In the genomic region with DNA sequence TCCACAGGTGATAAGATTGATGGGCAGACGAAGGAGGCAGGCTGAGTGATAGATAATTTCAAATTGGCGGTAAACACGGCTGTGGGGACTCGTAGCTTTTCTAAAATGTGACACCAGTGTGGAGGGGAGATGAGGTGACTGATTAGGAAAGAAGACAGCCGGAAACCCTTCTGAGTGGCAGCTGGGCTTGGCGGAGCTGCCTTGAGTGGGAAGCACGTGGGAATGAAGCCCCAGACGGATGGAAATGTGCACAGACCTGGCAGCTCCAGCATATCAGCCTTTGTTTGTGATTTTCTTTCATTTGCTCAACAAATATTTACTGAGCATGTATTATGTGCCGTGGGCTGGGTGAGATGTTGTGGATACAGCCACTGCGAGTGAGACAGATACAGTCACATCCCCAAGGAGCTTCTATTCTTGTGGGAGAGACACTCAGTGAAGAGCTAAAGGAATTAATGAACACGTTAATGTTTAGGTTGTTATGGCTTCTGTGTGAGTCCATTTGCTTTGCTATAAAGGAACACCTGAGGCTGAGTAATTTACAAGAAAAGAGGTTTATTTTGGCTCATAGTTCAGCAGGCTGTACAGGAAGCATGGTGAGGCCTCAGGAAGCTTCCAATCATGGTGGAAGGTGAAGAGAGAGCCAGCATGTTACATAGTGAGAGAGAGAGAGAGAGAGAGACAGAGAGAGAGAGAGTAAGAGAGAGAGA, we compare ENCODE assay signal across 17 cellular contexts.
DNase-seq lines count a peak whose midpoint lies in the region; TF ChIP-seq lines count a peak whose summit lies in the region.
"Had no signal": no experiment of that assay in that cellular context is flagged by ENCODE, and none has a peak within 500 bp of the region (broad histone marks: within the 10 kb centered on the region; RNA-seq: fewer than 3 reads in every experiment).

No MANE protein-coding gene starts in this region.

- no peak for TF ChIP-seq CTCF in right atrium auricular region (IDR thresholded peaks at IDR 0.05)

- peak; percentile 19 for DNase-seq in NCI-H748 (lab: John Stamatoyannopoulos, UW; ENCODE audit: unreplicated experiment)
- no peak for DNase-seq in NCI-H748 treated with DMSO at 0.1 percent for 48 hours (lab: John Stamatoyannopoulos, UW)
- DNase-seq in DMS53 treated with DMSO at 0.1 percent for 48 hours (lab: John Stamatoyannopoulos, UW; ENCODE audit: unreplicated experiment), result peak; percentile 14
- peak in 24 of 42 donors; percentile 4 to 70 (median 38) for DNase-seq in head of caudate nucleus
- DNase-seq in DMS114 treated with DMSO at 0.1 percent for 48 hours (lab: John Stamatoyannopoulos, UW; ENCODE audit: unreplicated experiment), result no peak
- DNase-seq in stimulated activated CD4-positive, alpha-beta T cell treated with anti-CD3 and anti-CD28 coated beads, Interleukin-4, amount 100 ng/mL, for 24 hours, result no peak
- no peak for DNase-seq in right atrium auricular region (ENCODE audit: low spot score)
- DNase-seq: BE2C; C1 segment of cervical spinal cord; CD4-positive, CD25-positive, alpha-beta regulatory T cell; CD8-positive, alpha-beta memory T cell; COR-L47; DMS 273 treated with DMSO at 0.1 percent for 48 hours; DMS79 treated with DMSO at 0.1 percent for 48 hours; GF-D8; GOT3; H9 had no signal

- intact Hi-C loops in head of caudate nucleus (cut with DNase I), result no loop called here

- no peak overlapping the region for H3K27ac ChIP-seq in right atrium auricular region

- no peaks in the 10 kb centered on the region for H3K4me1 ChIP-seq in right atrium auricular region
- H3K4me1 ChIP-seq: BE2C had no signal

- H3K4me3 ChIP-seq in right atrium auricular region, result no peak overlapping the region

- H3K9me3 ChIP-seq in right atrium auricular region, result peaks cover 0 to 6% of the 10 kb centered on the region in 2 donors
- H3K9me3 ChIP-seq: BE2C had no signal

- H3K27me3 ChIP-seq in right atrium auricular region, result no peaks in the 10 kb centered on the region

- no peaks in the 10 kb centered on the region for H3K36me3 ChIP-seq in right atrium auricular region
- H3K36me3 ChIP-seq: BE2C had no signal

Comparison
In these comparisons a context has a peak if more than half of its experiments do, and no peak if none do; other contexts are left out.
1. DNase-seq: peak in NCI-H748 (single experiment), DMS53 treated with DMSO at 0.1 percent for 48 hours (single experiment) and head of caudate nucleus (24 of 42); none in NCI-H748 treated with DMSO at 0.1 percent for 48 hours (single experiment), DMS114 treated with DMSO at 0.1 percent for 48 hours (single experiment), stimulated activated CD4-positive, alpha-beta T cell treated with anti-CD3 and anti-CD28 coated beads, Interleukin-4, amount 100 ng/mL, for 24 hours (single experiment) and right atrium auricular region (single experiment).